26 cellular contexts compared by ENCODE assay signal in genomic region chr11:15011741-15012140, GRCh38. TPM values are rescaled to one million over a fixed set of nuclear protein-coding genes. Genes with fewer than 3 reads are reported as not detected.
"Had no signal": no experiment of that assay in that cellular context is flagged by ENCODE, and none has a peak within 500 bp of the region (broad histone marks: within the 10 kb centered on the region; RNA-seq: fewer than 3 reads in every experiment).

No MANE protein-coding gene starts in this region.

- H3K9me3 ChIP-seq: upper lobe of right lung had no signal

- H3K36me3 ChIP-seq: heart right ventricle, left ventricle myocardium inferior, ovary, right atrium auricular region, right lobe of liver, transverse colon, upper lobe of right lung had no signal

- H3K27me3 Mint-ChIP-seq: progenitor cell of endocrine pancreas had no signal

- H3K27ac ChIP-seq: heart right ventricle, left ventricle myocardium inferior, ovary, right atrium auricular region, right lobe of liver, transverse colon, upper lobe of right lung had no signal

- H3K4me1 Mint-ChIP-seq: naive B cell; natural killer cell; nephron progenitor cell; stimulated activated memory B cell treated with anti-CD40 and anti-IgM and Interleukin-4, amounts not matched to agents 10 μg/mL and 1 μg/mL and 100 μg/mL, for 72 hours; stimulated activated naive CD8-positive, alpha-beta T cell treated with anti-CD3 and anti-CD28 coated beads, Interleukin-15, amount 100 ng/mL, for 72 hours had no signal

- H3K4me2 ChIP-seq: smooth muscle cell had no signal

- DNase-seq: heart right ventricle; hippocampal formation; kidney; left colon; left ventricle myocardium inferior; mesendoderm; naive B cell; natural killer cell; nephron progenitor cell; ovary; right lobe of liver; stimulated activated CD4-positive, alpha-beta T cell treated with anti-CD3 and anti-CD28 coated beads, Interleukin-1b, Interleukin-23, amount 100 ng/mL, for 48 hours; stimulated activated CD4-positive, alpha-beta T cell treated with anti-CD3 and anti-CD28 coated beads, Interleukin-2, amount 100 ng/mL, for 48 hours; stimulated activated CD4-positive, alpha-beta T cell treated with anti-CD3 and anti-CD28 coated beads, Interleukin-4, amount 100 ng/mL, for 4 hours; stimulated activated CD8-positive, alpha-beta memory T cell treated with anti-CD3 and anti-CD28 coated beads, Interleukin-4, amount 100 ng/mL, for 48 hours; stimulated activated naive CD4-positive, alpha-beta T cell treated with Interleukin-2 at 50 U/mL for 16 hours; stimulated activated naive CD8-positive, alpha-beta T cell treated with anti-CD3 and anti-CD28 coated beads, Interleukin-15, amount 100 ng/mL, for 72 hours; substantia nigra; transverse colon; upper lobe of right lung had no signal

- H3K4me3 Mint-ChIP-seq: mesothelial cell of epicardium; naive B cell; natural killer cell; nephron progenitor cell; stimulated activated memory B cell treated with anti-CD40 and anti-IgM and Interleukin-4, amounts not matched to agents 10 μg/mL and 1 μg/mL and 100 μg/mL, for 72 hours; stimulated activated naive CD8-positive, alpha-beta T cell treated with anti-CD3 and anti-CD28 coated beads, Interleukin-15, amount 100 ng/mL, for 72 hours had no signal

- H3K4me3 ChIP-seq: heart right ventricle, left ventricle myocardium inferior, lung, ovary, right atrium auricular region, right lobe of liver, smooth muscle cell, transverse colon, upper lobe of right lung had no signal

- H3K27ac Mint-ChIP-seq: mesothelial cell of epicardium; natural killer cell; nephron progenitor cell; progenitor cell of endocrine pancreas; stimulated activated memory B cell treated with anti-CD40 and anti-IgM and Interleukin-4, amounts not matched to agents 10 μg/mL and 1 μg/mL and 100 μg/mL, for 72 hours; stimulated activated naive CD8-positive, alpha-beta T cell treated with anti-CD3 and anti-CD28 coated beads, Interleukin-15, amount 100 ng/mL, for 72 hours had no signal

- H3K36me3 Mint-ChIP-seq: mesothelial cell of epicardium; stimulated activated memory B cell treated with anti-CD40 and anti-IgM and Interleukin-4, amounts not matched to agents 10 μg/mL and 1 μg/mL and 100 μg/mL, for 72 hours had no signal

- H3K27me3 ChIP-seq: ovary, right atrium auricular region, right lobe of liver had no signal

- H3K4me1 ChIP-seq: heart right ventricle, left ventricle myocardium inferior, right atrium auricular region, right lobe of liver, transverse colon, upper lobe of right lung had no signal

RNA-seq across cellular contexts. Expression of gene CALCA, which starts 39.6 kb away (rescaled TPM):
- polyA plus RNA-seq: ovary, smooth muscle cell had no signal
